In genomic region chr12:52116227-52117125, GRCh38 we compare ENCODE assay signal across 10 cellular contexts. TPM values are rescaled to one million over a fixed set of nuclear protein-coding genes. Genes with fewer than 3 reads are reported as not detected.
A peak's percentile ranks its signal among the peaks of the same experiment; 100 is the strongest.
DNase-seq lines count a peak whose midpoint lies in the region; TF ChIP-seq lines count a peak whose summit lies in the region.
"Not testable (repeated sequence)": the region's sequence is repeated elsewhere in the genome, so short reads cannot be mapped to it uniquely, and the experiment has no call there.
"Had no signal": no experiment of that assay in that cellular context is flagged by ENCODE, and none has a peak within 500 bp of the region (broad histone marks: within the 10 kb centered on the region; RNA-seq: fewer than 3 reads in every experiment).

No MANE protein-coding gene starts in this region.

- H3K36me3 Mint-ChIP-seq in CD4-positive, alpha-beta memory T cell; HFFc6 (ENCODE audit: low read depth); activated T-helper 2 cell treated with anti-CD3 and anti-CD28 coated beads, Interferon-gamma antibody, Interleukin-2, Interleukin-4, amounts not matched to agents 10 μg/mL and 5 μg/mL and 100 μg/mL, durations not matched to agents 14 hours and 24 hours and 36 hours (ENCODE audit: low read depth); progenitor cell of endocrine pancreas (ENCODE audit: insufficient read depth): not testable (repeated sequence)

- H3K9me3 Mint-ChIP-seq in CD4-positive, alpha-beta memory T cell; HFFc6; activated T-helper 2 cell treated with anti-CD3 and anti-CD28 coated beads, Interferon-gamma antibody, Interleukin-2, Interleukin-4, amounts not matched to agents 10 μg/mL and 5 μg/mL and 100 μg/mL, durations not matched to agents 14 hours and 24 hours and 36 hours; progenitor cell of endocrine pancreas (ENCODE audit: low read depth): not testable (repeated sequence)

- H3K79me2 ChIP-seq in OCI-LY1 (ENCODE audit: insufficient read depth, low read length) = not testable (repeated sequence)

- peaks cover 11 to 20% (median 15%) of the 10 kb centered on the region in 4 donors for H3K4me1 Mint-ChIP-seq in CD4-positive, alpha-beta memory T cell
- H3K4me1 Mint-ChIP-seq in HFFc6 (ENCODE audit: low read depth) = peaks cover 13% of the 10 kb centered on the region
- peaks cover 25% of the 10 kb centered on the region for H3K4me1 Mint-ChIP-seq in activated T-helper 2 cell treated with anti-CD3 and anti-CD28 coated beads, Interferon-gamma antibody, Interleukin-2, Interleukin-4, amounts not matched to agents 10 μg/mL and 5 μg/mL and 100 μg/mL, durations not matched to agents 14 hours and 24 hours and 36 hours (ENCODE audit: low read depth)
- peaks cover 25% of the 10 kb centered on the region for H3K4me1 Mint-ChIP-seq in progenitor cell of endocrine pancreas (ENCODE audit: low read depth)

- DNase-seq in CD4-positive, alpha-beta memory T cell = peak; percentile 56 to 85 (median 64)
- DNase-seq in HFFc6; esophagus squamous epithelium (lab: John Stamatoyannopoulos, UW); progenitor cell of endocrine pancreas (ENCODE audit: low spot score, unreplicated experiment): not testable (repeated sequence)
- peak; percentile 77 for DNase-seq in activated CD4-positive, alpha-beta T cell treated with anti-CD3 and anti-CD28 coated beads for 48 hours
- DNase-seq in activated T-helper 2 cell treated with anti-CD3 and anti-CD28 coated beads, Interferon-gamma antibody, Interleukin-2, Interleukin-4, amounts not matched to agents 10 μg/mL and 5 μg/mL and 100 μg/mL, durations not matched to agents 14 hours and 24 hours and 36 hours (ENCODE audit: low spot score) = peak; percentile 35
- peak; percentile 45 to 48 for DNase-seq in stimulated activated CD8-positive, alpha-beta memory T cell treated with anti-CD3 and anti-CD28 coated beads, Interleukin-15, amount 100 ng/mL, for 48 hours (ENCODE audit: low read depth in 2 of 2)

- POLR2A ChIA-PET in CD4-positive, alpha-beta memory T cell (lab: Charles Lee; ENCODE audit: partially characterized antibody) = interaction anchor here (0.7 kb wide), 1 partner anchor 91 kb away, joined by 3 read pairs; no protein-coding TSS in a partner anchor

- not testable (repeated sequence) for H3K4me3 ChIP-seq in CD4-positive, alpha-beta memory T cell (ENCODE audit: low read length in 2 of 2); esophagus squamous epithelium
- H3K4me3 ChIP-seq in OCI-LY1 (ENCODE audit: low read depth, low read length, poor library complexity, severe bottlenecking) = peak overlapping the region; percentile 61

- intact Hi-C loops in CD4-positive, alpha-beta memory T cell (cut with micrococcal nuclease) = loop anchor here (1.0 kb wide), 1 partner anchor 91 kb away; no protein-coding TSS in a partner anchor
- intact Hi-C loops in activated T-helper 2 cell treated with anti-CD3 and anti-CD28 coated beads, Interferon-gamma antibody, Interleukin-2, Interleukin-4, amounts not matched to agents 10 μg/mL and 5 μg/mL and 100 μg/mL, durations not matched to agents 14 hours and 24 hours and 36 hours (cut with micrococcal nuclease); esophagus squamous epithelium (cut with DNase I): not testable (repeated sequence)

- H3K9me3 ChIP-seq in CD4-positive, alpha-beta memory T cell (ENCODE audit: control insufficient read depth in 1 of 2, low read length in 2 of 2); OCI-LY1 (ENCODE audit: low read length); esophagus squamous epithelium: not testable (repeated sequence)

- H3K4me2 ChIP-seq in OCI-LY1 (ENCODE audit: low read length) = peak overlapping the region; percentile 72

- peak overlapping the region; percentile 23 to 84 (median 51) for H3K27ac Mint-ChIP-seq in CD4-positive, alpha-beta memory T cell
- H3K27ac Mint-ChIP-seq in HFFc6; activated T-helper 2 cell treated with anti-CD3 and anti-CD28 coated beads, Interferon-gamma antibody, Interleukin-2, Interleukin-4, amounts not matched to agents 10 μg/mL and 5 μg/mL and 100 μg/mL, durations not matched to agents 14 hours and 24 hours and 36 hours: not testable (repeated sequence)
- H3K27ac Mint-ChIP-seq in progenitor cell of endocrine pancreas = peak overlapping the region; percentile 89

- CTCF ChIA-PET in CD4-positive, alpha-beta memory T cell (lab: Charles Lee; ENCODE audit: partially characterized antibody) = interaction anchor here (0.8 to 3.5 kb wide), 9 partner anchors 9 to 762 kb away, joined by 3 to 17 read pairs (median 5); partner anchors contain the start of gene NR4A1

- H3K27me3 Mint-ChIP-seq in CD4-positive, alpha-beta memory T cell; activated T-helper 2 cell treated with anti-CD3 and anti-CD28 coated beads, Interferon-gamma antibody, Interleukin-2, Interleukin-4, amounts not matched to agents 10 μg/mL and 5 μg/mL and 100 μg/mL, durations not matched to agents 14 hours and 24 hours and 36 hours (ENCODE audit: low read depth); progenitor cell of endocrine pancreas: not testable (repeated sequence)
- H3K27me3 Mint-ChIP-seq in HFFc6 (ENCODE audit: insufficient read depth) = peaks cover 15% of the 10 kb centered on the region

- H3K9ac ChIP-seq in OCI-LY1 (ENCODE audit: low read length) = peak overlapping the region; percentile 77

- 23 to 24% methylated on average over 14 to 16 of the region's 18 CpGs for WGBS in esophagus squamous epithelium, 2 donors

- H3K4me3 Mint-ChIP-seq in CD4-positive, alpha-beta memory T cell; HFFc6; activated T-helper 2 cell treated with anti-CD3 and anti-CD28 coated beads, Interferon-gamma antibody, Interleukin-2, Interleukin-4, amounts not matched to agents 10 μg/mL and 5 μg/mL and 100 μg/mL, durations not matched to agents 14 hours and 24 hours and 36 hours (ENCODE audit: low read depth); progenitor cell of endocrine pancreas (ENCODE audit: low read depth): not testable (repeated sequence)

- H3K27me3 ChIP-seq in CD4-positive, alpha-beta memory T cell (ENCODE audit: insufficient read depth, low read length); OCI-LY1 (ENCODE audit: insufficient read depth, low read length): not testable (repeated sequence)
- peaks cover 0 to 35% (median 0%) of the 10 kb centered on the region in 4 donors for H3K27me3 ChIP-seq in esophagus squamous epithelium

- TF ChIP-seq CTCF in HFFc6 (IDR thresholded peaks at IDR 0.05) (peak; percentile 34), OCI-LY1 (IDR thresholded peaks at IDR 0.05; ENCODE audit: low read length) (peak; percentile 44), esophagus squamous epithelium (IDR thresholded peaks at IDR 0.05) (peak in 4 of 6 experiments; percentile 31 to 62 (median 48)), progenitor cell of endocrine pancreas (IDR thresholded peaks at IDR 0.05; ENCODE audit: unreplicated experiment) (peak; percentile 28)

- TF ChIP-seq POLR2A in esophagus squamous epithelium (IDR thresholded peaks at IDR 0.05) = not testable (repeated sequence)

- not testable (repeated sequence) for H2AFZ ChIP-seq in OCI-LY1 (ENCODE audit: low read length)

- H3K9me2 ChIP-seq in OCI-LY1 (ENCODE audit: low read depth, low read length) = not testable (repeated sequence)

- H3K4me1 ChIP-seq in CD4-positive, alpha-beta memory T cell (ENCODE audit: insufficient read depth, low read length) = peaks cover 12% of the 10 kb centered on the region
- peaks cover 57% of the 10 kb centered on the region for H3K4me1 ChIP-seq in OCI-LY1 (ENCODE audit: insufficient read depth, low read length, severe bottlenecking)
- peaks cover 3 to 57% (median 20%) of the 10 kb centered on the region in 3 donors for H3K4me1 ChIP-seq in esophagus squamous epithelium

- not testable (repeated sequence) for H3K36me3 ChIP-seq in CD4-positive, alpha-beta memory T cell (ENCODE audit: insufficient read depth, low read length); esophagus squamous epithelium
- H3K36me3 ChIP-seq in OCI-LY1 (ENCODE audit: insufficient read depth, low read length) = peaks cover 48% of the 10 kb centered on the region

- H3F3A ChIP-seq in OCI-LY1 (ENCODE audit: insufficient read depth, low read length) = not testable (repeated sequence)

- H3K27ac ChIP-seq in CD4-positive, alpha-beta memory T cell (ENCODE audit: low read depth, low read length) = not testable (repeated sequence)
- H3K27ac ChIP-seq in OCI-LY1 (ENCODE audit: low read depth, low read length, poor library complexity, severe bottlenecking) (peak overlapping the region; percentile 98), esophagus squamous epithelium (peak overlapping the region in 3 of 4 donors; percentile 27 to 62 (median 58))

- not testable (repeated sequence) for H4K20me1 ChIP-seq in OCI-LY1 (ENCODE audit: insufficient read depth, low read length)

RNA-seq across cellular contexts. Expression of gene SMIM41, which starts 37.0 kb away (rescaled TPM):
- total RNA-seq in CD4-positive, alpha-beta memory T cell = not detected
- not detected for polyA plus RNA-seq in CD4-positive, alpha-beta memory T cell
- not detected for total RNA-seq in HFFc6 (2021; fragmentation: NEBNext Ultra II Directional; extraction: Animal tissue kit (Norgen Biotek cat#: 25700))
- 0.14 and 0.16 TPM in 2 replicates for total RNA-seq in activated T-helper 2 cell treated with anti-CD3 and anti-CD28 coated beads, Interferon-gamma antibody, Interleukin-2, Interleukin-4, amounts not matched to agents 10 μg/mL and 5 μg/mL and 100 μg/mL, durations not matched to agents 14 hours and 24 hours and 36 hours
- total RNA-seq in esophagus squamous epithelium (1 to 10 TPM in 2 of 4 donors, under 1 TPM in 1, not detected in 1; 0.50 to 5.7 (median 1.8) TPM), progenitor cell of endocrine pancreas (not detected in 2 replicates)
- total RNA-seq: endothelial cell of umbilical vein, myocyte had no signal
- polyA plus RNA-seq: endothelial cell of umbilical vein had no signal

RNA-seq across cellular contexts. Expression of gene ATG101, which starts 46.7 kb away (rescaled TPM):
- 10 to 100 TPM; 24.4 to 27.0 TPM for total RNA-seq in CD4-positive, alpha-beta memory T cell
- polyA plus RNA-seq in CD4-positive, alpha-beta memory T cell = 10 to 100 TPM; 22.2 to 27.1 TPM
- 10 to 100 TPM; 62.1 to 73.6 (median 66.6) TPM for total RNA-seq in HFFc6 (2021; fragmentation: NEBNext Ultra II Directional; extraction: Animal tissue kit (Norgen Biotek cat#: 25700))
- 44.6 and 45.9 TPM in 2 replicates for total RNA-seq in activated T-helper 2 cell treated with anti-CD3 and anti-CD28 coated beads, Interferon-gamma antibody, Interleukin-2, Interleukin-4, amounts not matched to agents 10 μg/mL and 5 μg/mL and 100 μg/mL, durations not matched to agents 14 hours and 24 hours and 36 hours
- total RNA-seq in esophagus squamous epithelium (10 to 100 TPM; 36.7 to 54.7 (median 40.4) TPM), progenitor cell of endocrine pancreas (23.5 and 26.4 TPM in 2 replicates)
